Comparison of ENCODE assay signal across 16 cellular contexts in genomic region chr1:42280841-42281240, GRCh38.
"Had no signal": no experiment of that assay in that cellular context is flagged by ENCODE, and none has a peak within 500 bp of the region (broad histone marks: within the 10 kb centered on the region; RNA-seq: fewer than 3 reads in every experiment).

No MANE protein-coding gene starts in this region.

- H3K27ac Mint-ChIP-seq: endodermal cell; nephron; stimulated activated naive B cell treated with anti-CD40 and anti-IgM and Interleukin-4, amounts not matched to agents 10 μg/mL and 1 μg/mL and 100 μg/mL, for 72 hours had no signal

- H3K27me3 Mint-ChIP-seq: naive thymus-derived CD4-positive, alpha-beta T cell; stimulated activated naive B cell treated with anti-CD40 and anti-IgM and Interleukin-4, amounts not matched to agents 10 μg/mL and 1 μg/mL and 100 μg/mL, for 72 hours; stimulated activated naive CD8-positive, alpha-beta T cell treated with anti-CD3 and anti-CD28 coated beads, Interleukin-15, Interleukin-2, amounts not matched to agents 100 ng/mL and 50 ng/mL, for 24 hours had no signal

- H3K9me3 Mint-ChIP-seq: endodermal cell; naive thymus-derived CD4-positive, alpha-beta T cell; nephron; stimulated activated naive B cell treated with anti-CD40 and anti-IgM and Interleukin-4, amounts not matched to agents 10 μg/mL and 1 μg/mL and 100 μg/mL, for 72 hours; stimulated activated naive CD8-positive, alpha-beta T cell treated with anti-CD3 and anti-CD28 coated beads, Interleukin-15, Interleukin-2, amounts not matched to agents 100 ng/mL and 50 ng/mL, for 24 hours had no signal

- H3K4me3 Mint-ChIP-seq: endodermal cell; nephron; stimulated activated naive B cell treated with anti-CD40 and anti-IgM and Interleukin-4, amounts not matched to agents 10 μg/mL and 1 μg/mL and 100 μg/mL, for 72 hours; stimulated activated naive CD8-positive, alpha-beta T cell treated with anti-CD3 and anti-CD28 coated beads, Interleukin-15, Interleukin-2, amounts not matched to agents 100 ng/mL and 50 ng/mL, for 24 hours had no signal

- ATAC-seq: esophagus mucosa; gastrocnemius medialis; naive thymus-derived CD4-positive, alpha-beta T cell; right cardiac atrium; stimulated activated naive B cell treated with anti-CD40 and anti-IgM and Interleukin-4, amounts not matched to agents 10 μg/mL and 1 μg/mL and 100 μg/mL, for 72 hours had no signal

- DNase-seq: effector CD4-positive, alpha-beta T cell; endodermal cell; foreskin fibroblast; gastrocnemius medialis; head of caudate nucleus; mesenchymal stem cell; midbrain; naive thymus-derived CD4-positive, alpha-beta T cell; nucleus accumbens; right cardiac atrium; spleen; stimulated activated naive B cell treated with anti-CD40 and anti-IgM and Interleukin-4, amounts not matched to agents 10 μg/mL and 1 μg/mL and 100 μg/mL, for 72 hours; upper lobe of left lung had no signal
